Comparison of ENCODE assay signal across 15 cellular contexts in genomic region chr11:3799143-3799542, GRCh38. TPM values are rescaled to one million over a fixed set of nuclear protein-coding genes. Genes with fewer than 3 reads are reported as not detected.
DNase-seq lines count a peak whose midpoint lies in the region; ATAC-seq and TF ChIP-seq lines count a peak whose summit lies in the region.
"Had no signal": no experiment of that assay in that cellular context is flagged by ENCODE, and none has a peak within 500 bp of the region (broad histone marks: within the 10 kb centered on the region; RNA-seq: fewer than 3 reads in every experiment).

No MANE protein-coding gene starts in this region.

- no peaks in the 10 kb centered on the region for H3K9me3 ChIP-seq in mesenchymal stem cell (ENCODE audit: control insufficient read depth, low read length)
- no peaks in the 10 kb centered on the region for H3K9me3 ChIP-seq in PC-9 (ENCODE audit: insufficient read depth, low read depth)
- H3K9me3 ChIP-seq: vagina had no signal

- no peak for TF ChIP-seq CTCF in PC-9 (conservative IDR thresholded peaks at IDR 0.05)

- no peak overlapping the region for H3K14ac ChIP-seq in mesenchymal stem cell (ENCODE audit: low read length in 2 of 2)

- no peak overlapping the region for H3K23ac ChIP-seq in mesenchymal stem cell (ENCODE audit: low read length in 2 of 2)

- H3K18ac ChIP-seq in mesenchymal stem cell (ENCODE audit: low read depth in 1 of 2, low read length in 2 of 2), result no peak overlapping the region

- no peaks in the 10 kb centered on the region for H3K27me3 ChIP-seq in mesenchymal stem cell (ENCODE audit: control insufficient read depth in 1 of 2, insufficient read depth in 1 of 2, low read length in 2 of 2)
- H3K27me3 ChIP-seq in PC-9 (ENCODE audit: insufficient read depth, low read depth), result no peaks in the 10 kb centered on the region
- H3K27me3 ChIP-seq: vagina had no signal

- CTCF ChIA-PET in activated CD4-positive, alpha-beta memory T cell treated with anti-CD3 and anti-CD28 coated beads for 36 hours (lab: Charles Lee), result interaction anchor here (0.7 to 3.3 kb wide), 5 partner anchors 9 to 311 kb away, joined by 3 to 40 read pairs (median 4); partner anchors contain the start of gene PGAP2
- CTCF ChIA-PET in PC-9 (lab: Charles Lee), result no interaction called here

- no peak overlapping the region for H3K4me3 ChIP-seq in mesenchymal stem cell (ENCODE audit: insufficient read depth in 1 of 2, low read depth in 1 of 2, low read length in 2 of 2)
- no peak overlapping the region for H3K4me3 ChIP-seq in PC-9
- H3K4me3 ChIP-seq: vagina had no signal

- H3K79me1 ChIP-seq in mesenchymal stem cell (replicated peaks; ENCODE audit: low read length, poor library complexity, severe bottlenecking), result peaks cover 3% of the 10 kb centered on the region

- peak overlapping the region; percentile 58 for H2AK5ac ChIP-seq in mesenchymal stem cell (ENCODE audit: low read length, severe bottlenecking)

- H4K91ac ChIP-seq in mesenchymal stem cell (ENCODE audit: low read length), result no peak overlapping the region

- no peak overlapping the region for H3K9ac ChIP-seq in mesenchymal stem cell (ENCODE audit: low read length)

- H4K20me1 ChIP-seq in PC-9 (ENCODE audit: insufficient read depth), result peaks cover 22% of the 10 kb centered on the region; the same call in 1 of the 2 replicates

- H2AFZ ChIP-seq in mesenchymal stem cell (ENCODE audit: low read depth, low read length) (no peak overlapping the region), PC-9 (no peak overlapping the region)

- no TSS peak for BruUV-seq in PC-9 (replicated peaks; lab: Mats Ljungman, UMichigan)

- H3K4me1 Mint-ChIP-seq in activated naive CD4-positive, alpha-beta T cell treated with anti-CD3 and anti-CD28 coated beads, Interleukin-2, amount 50 U/mL, for 24 hours, result peaks cover 34% of the 10 kb centered on the region
- H3K4me1 Mint-ChIP-seq in activated CD4-positive, alpha-beta memory T cell treated with anti-CD3 and anti-CD28 coated beads for 36 hours (ENCODE audit: low read depth), result peaks cover 34% of the 10 kb centered on the region

- H3K27ac Mint-ChIP-seq in activated naive CD4-positive, alpha-beta T cell treated with anti-CD3 and anti-CD28 coated beads, Interleukin-2, amount 50 U/mL, for 24 hours, result peak overlapping the region; percentile 51
- H3K27ac Mint-ChIP-seq in activated CD4-positive, alpha-beta memory T cell treated with anti-CD3 and anti-CD28 coated beads for 36 hours, result peak overlapping the region; percentile 61

- no peak for ATAC-seq in GM21576 (IDR thresholded peaks at IDR 0.05; ENCODE audit: unreplicated experiment)
- ATAC-seq in left lobe of liver, result no peak
- no peak for ATAC-seq in GM21825 (IDR thresholded peaks at IDR 0.05; ENCODE audit: unreplicated experiment)
- ATAC-seq: PC-3 had no signal

- no peak overlapping the region for H3K4ac ChIP-seq in mesenchymal stem cell (ENCODE audit: low read depth in 1 of 2, low read length in 2 of 2)

- H3K4me3 Mint-ChIP-seq in activated naive CD4-positive, alpha-beta T cell treated with anti-CD3 and anti-CD28 coated beads, Interleukin-2, amount 50 U/mL, for 24 hours, result peak overlapping the region; percentile 99
- H3K4me3 Mint-ChIP-seq in activated CD4-positive, alpha-beta memory T cell treated with anti-CD3 and anti-CD28 coated beads for 36 hours, result peak overlapping the region; percentile 90

- no peaks in the 10 kb centered on the region for H3K27me3 Mint-ChIP-seq in activated naive CD4-positive, alpha-beta T cell treated with anti-CD3 and anti-CD28 coated beads, Interleukin-2, amount 50 U/mL, for 24 hours
- H3K27me3 Mint-ChIP-seq in activated CD4-positive, alpha-beta memory T cell treated with anti-CD3 and anti-CD28 coated beads for 36 hours, result no peaks in the 10 kb centered on the region

- no peaks in the 10 kb centered on the region for H3K9me3 Mint-ChIP-seq in activated naive CD4-positive, alpha-beta T cell treated with anti-CD3 and anti-CD28 coated beads, Interleukin-2, amount 50 U/mL, for 24 hours
- H3K9me3 Mint-ChIP-seq in activated CD4-positive, alpha-beta memory T cell treated with anti-CD3 and anti-CD28 coated beads for 36 hours, result no peaks in the 10 kb centered on the region

- no peaks in the 10 kb centered on the region for H3K9me2 ChIP-seq in PC-9 (ENCODE audit: insufficient read depth)

- WGBS in mesenchymal stem cell, result 97% methylated on average over 8 of the region's 9 CpGs

- POLR2A ChIA-PET in activated CD4-positive, alpha-beta memory T cell treated with anti-CD3 and anti-CD28 coated beads for 36 hours (lab: Charles Lee), result interaction anchor here (1.0 to 2.0 kb wide), 3 partner anchors 9 to 17 kb away, joined by 3 to 15 read pairs (median 5); partner anchors contain the start of gene PGAP2
- POLR2A ChIA-PET in PC-9 (lab: Charles Lee; ENCODE audit: unreplicated experiment), result interaction anchor here (0.5 to 0.6 kb wide), 2 partner anchors 18 to 43 kb away, joined by 5 read pairs; no protein-coding TSS in a partner anchor

- no peak for DNase-seq in activated naive CD4-positive, alpha-beta T cell treated with Interleukin-2 at 50 U/mL for 16 hours
- no peak for DNase-seq in activated CD4-positive, alpha-beta memory T cell treated with anti-CD3 and anti-CD28 coated beads for 36 hours
- DNase-seq in mesenchymal stem cell (no peak), left lobe of liver (ENCODE audit: low spot score) (no peak), PC-9 (no peak)
- DNase-seq: activated CD4-positive, alpha-beta T cell treated with anti-CD3 and anti-CD28 coated beads, Interleukin-2, amount 50 U/mL, for 1 hour; AML-193; amniotic stem cell; dermis blood vessel endothelial cell; midbrain; PC-3 had no signal

- H2BK120ac ChIP-seq in mesenchymal stem cell (ENCODE audit: low read depth, low read length), result no peak overlapping the region

- H3K36me3 Mint-ChIP-seq in activated naive CD4-positive, alpha-beta T cell treated with anti-CD3 and anti-CD28 coated beads, Interleukin-2, amount 50 U/mL, for 24 hours, result peaks cover 7% of the 10 kb centered on the region
- peaks cover 13% of the 10 kb centered on the region for H3K36me3 Mint-ChIP-seq in activated CD4-positive, alpha-beta memory T cell treated with anti-CD3 and anti-CD28 coated beads for 36 hours

- H3K4me1 ChIP-seq in mesenchymal stem cell (ENCODE audit: control insufficient read depth, insufficient read depth, low read depth, low read length), result peaks cover 6% of the 10 kb centered on the region
- peaks cover 17% of the 10 kb centered on the region for H3K4me1 ChIP-seq in PC-9 (replicated peaks; ENCODE audit: insufficient read depth)

- H3K4me2 ChIP-seq in mesenchymal stem cell (ENCODE audit: low read length, poor library complexity, severe bottlenecking) (no peak overlapping the region), PC-9 (no peak overlapping the region)

- H3F3A ChIP-seq in PC-9 (ENCODE audit: insufficient read depth, low read depth), result no peaks in the 10 kb centered on the region; the same call in 1 of the 2 replicates

- H3K79me2 ChIP-seq in PC-9 (ENCODE audit: low read depth), result peaks cover 31% of the 10 kb centered on the region

- H3K27ac ChIP-seq in mesenchymal stem cell (ENCODE audit: low read length, poor library complexity, severe bottlenecking) (no peak overlapping the region), PC-9 (no peak overlapping the region)
- H3K27ac ChIP-seq: vagina had no signal

- no peak overlapping the region for H4K8ac ChIP-seq in mesenchymal stem cell (ENCODE audit: low read length)

- H3K36me3 ChIP-seq in mesenchymal stem cell (ENCODE audit: control insufficient read depth in 1 of 2, insufficient read depth in 2 of 2, low read depth in 1 of 2, low read length in 2 of 2) (peaks cover 4 to 7% of the 10 kb centered on the region in 2 experiments), PC-9 (ENCODE audit: low read depth) (no peaks in the 10 kb centered on the region)
- H3K36me3 ChIP-seq: vagina had no signal

- intact Hi-C loops in activated CD4-positive, alpha-beta memory T cell treated with anti-CD3 and anti-CD28 coated beads for 36 hours (cut with micrococcal nuclease), result no loop called here
- intact Hi-C loops in PC-9 (cut with micrococcal nuclease; ENCODE audit: unreplicated experiment), result no loop called here

- no peak overlapping the region for H2BK15ac ChIP-seq in mesenchymal stem cell (ENCODE audit: low read depth, poor library complexity, severe bottlenecking)

- peak overlapping the region; percentile 21 to 39 for H2BK12ac ChIP-seq in mesenchymal stem cell (ENCODE audit: low read length in 2 of 2)

- H2BK5ac ChIP-seq in mesenchymal stem cell (ENCODE audit: low read depth, low read length, poor library complexity, severe bottlenecking), result no peak overlapping the region

RNA-seq across cellular contexts. Expression of gene NUP98, which starts 1.8 kb away (rescaled TPM):
- 100 to 1,000 TPM in 1 of 2 experiments, 10 to 100 TPM in 1; 90.6 to 104 TPM for total RNA-seq in activated CD4-positive, alpha-beta memory T cell treated with anti-CD3 and anti-CD28 coated beads for 36 hours
- polyA plus RNA-seq in mesenchymal stem cell (2013, experiment 1 of 2), result 39.3 TPM
- 37.2 TPM for polyA plus RNA-seq in mesenchymal stem cell (2013, experiment 2 of 2)
- total RNA-seq in left lobe of liver (24.7 TPM), PC-9 (2021) (49.8 and 59.7 TPM in 2 replicates)

RNA-seq across cellular contexts. Expression of gene PGAP2, which starts 9.2 kb away (rescaled TPM):
- 10 to 100 TPM; 27.4 to 30.2 TPM for total RNA-seq in activated CD4-positive, alpha-beta memory T cell treated with anti-CD3 and anti-CD28 coated beads for 36 hours
- 16.4 TPM for polyA plus RNA-seq in mesenchymal stem cell (2013, experiment 1 of 2)
- polyA plus RNA-seq in mesenchymal stem cell (2013, experiment 2 of 2), result 15.1 TPM
- total RNA-seq in left lobe of liver (20.8 TPM), PC-9 (2021) (37.7 and 39.5 TPM in 2 replicates)

RNA-seq across cellular contexts. Expression of gene RHOG, which starts 41.6 kb away (rescaled TPM):
- 100 to 1,000 TPM; 181 to 186 TPM for total RNA-seq in activated CD4-positive, alpha-beta memory T cell treated with anti-CD3 and anti-CD28 coated beads for 36 hours
- 77.1 TPM for polyA plus RNA-seq in mesenchymal stem cell (2013, experiment 1 of 2)
- polyA plus RNA-seq in mesenchymal stem cell (2013, experiment 2 of 2), result 76.9 TPM
- 15.5 TPM for total RNA-seq in left lobe of liver
- 31.0 and 36.1 TPM in 2 replicates for total RNA-seq in PC-9 (2021)

RNA-seq across cellular contexts. Expression of gene STIM1, which starts 56.3 kb away (rescaled TPM):
- 10 to 100 TPM; 55.9 to 61.1 TPM for total RNA-seq in activated CD4-positive, alpha-beta memory T cell treated with anti-CD3 and anti-CD28 coated beads for 36 hours
- 37.2 TPM for polyA plus RNA-seq in mesenchymal stem cell (2013, experiment 1 of 2)
- polyA plus RNA-seq in mesenchymal stem cell (2013, experiment 2 of 2), result 35.2 TPM
- 45.9 TPM for total RNA-seq in left lobe of liver
- total RNA-seq in PC-9 (2021), result 26.8 and 28.3 TPM in 2 replicates
